Comparison of ENCODE assay signal across 8 cellular contexts in the genomic region with DNA sequence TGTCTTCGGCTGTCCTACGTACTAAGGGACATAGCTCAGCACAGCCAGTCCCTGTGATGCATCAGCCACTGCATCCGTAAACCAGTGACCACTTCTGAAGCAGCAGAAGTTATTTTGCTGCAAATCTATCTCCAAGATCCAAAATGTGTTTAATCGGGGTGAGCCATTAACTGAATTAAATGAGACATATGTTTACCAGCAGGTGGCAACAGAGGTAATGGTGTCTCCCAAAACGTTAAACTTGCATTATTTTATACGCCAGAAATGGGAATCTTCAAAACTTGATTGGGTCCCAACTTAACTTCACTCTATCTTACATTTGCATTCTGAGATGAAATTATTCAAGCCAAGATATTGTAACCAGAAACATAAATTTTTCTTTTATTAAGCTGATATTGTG.
DNase-seq lines count a peak whose midpoint lies in the region; TF ChIP-seq lines count a peak whose summit lies in the region.

No MANE protein-coding gene starts in this region.

- DNase-seq in BJ (ENCODE audit: low read depth), result no peak
- no peak for DNase-seq in ascending aorta (ENCODE audit: low spot score in 2 of 2)
- DNase-seq in lower leg skin (ENCODE audit: low spot score in 2 of 2), result no peak
- DNase-seq in stimulated activated CD4-positive, alpha-beta T cell treated with anti-CD3 and anti-CD28 coated beads, Interleukin-1b, Interleukin-23, amount 100 ng/mL, for 48 hours, result no peak
- DNase-seq in activated T-cell treated with anti-CD3 and anti-CD28 coated beads, Interleukin-2, amount 50 U/mL, for 1 hour, result no peak
- no peak for DNase-seq in hippocampal formation (lab: John Stamatoyannopoulos, UW)
- no peak for DNase-seq in activated gamma-delta T cell treated with Interleukin-2 at 50 U/mL for 16 hours

- TF ChIP-seq CTCF in BJ (IDR thresholded peaks at IDR 0.05; ENCODE audit: insufficient read depth, low read depth, low read length), result peak; percentile 44
- TF ChIP-seq CTCF in HEK293 (tag by site-specific recombination; IDR thresholded peaks at IDR 0.05), result no peak
- peak; percentile 39 to 65 (median 50) for TF ChIP-seq CTCF in ascending aorta (IDR thresholded peaks at IDR 0.05)
- TF ChIP-seq CTCF in lower leg skin (IDR thresholded peaks at IDR 0.05), result peak in 2 of 3 donors; percentile 15 to 53

- no peak overlapping the region for H3K27ac ChIP-seq in HEK293 (ENCODE audit: extremely low read depth, low read depth, low read length)
- H3K27ac ChIP-seq in ascending aorta, result no peak overlapping the region

- POLR2A ChIA-PET in BJ (lab: Charles Lee) (no interaction called here), HEK293 (lab: Yijun Ruan, JAX) (no interaction called here)

- intact Hi-C loops in ascending aorta (cut with DNase I), result loop anchor here (1.0 to 10.0 kb wide), 3 partner anchors 85 to 489 kb away; no protein-coding TSS in a partner anchor
- intact Hi-C loops in lower leg skin (cut with DNase I; ENCODE audit: low total_unique reads), result loop anchor here (10.0 kb wide), 1 partner anchor 79 kb away; a partner anchor contains a TSS

- H3K4me3 ChIP-seq in BJ (ENCODE audit: low read depth, low read length), result no peak overlapping the region
- H3K4me3 ChIP-seq in HEK293 (ENCODE audit: low read depth, low read length), result no peak overlapping the region
- H3K4me3 ChIP-seq in ascending aorta, result no peak overlapping the region
- H3K4me3 ChIP-seq in lower leg skin (ENCODE audit: low read depth, poor library complexity, severe bottlenecking), result no peak overlapping the region

- H3K4me1 ChIP-seq in HEK293 (ENCODE audit: control insufficient read depth, insufficient read depth, low read length) (peaks cover 4% of the 10 kb centered on the region; the same call in 1 of the 2 replicates), ascending aorta (no peaks in the 10 kb centered on the region)

- H3K27me3 ChIP-seq in BJ (ENCODE audit: control insufficient read depth, insufficient read depth, low read length) (no peaks in the 10 kb centered on the region), ascending aorta (no peaks in the 10 kb centered on the region)

- 29 to 31% methylated on average over 6 of the region's 6 CpGs for WGBS in lower leg skin, 2 donors

- no peak for TF ChIP-seq POLR2A in lower leg skin (IDR thresholded peaks at IDR 0.05)

- H3K9me3 ChIP-seq in HEK293 (ENCODE audit: control insufficient read depth, insufficient read depth, low read depth, low read length) (no peaks in the 10 kb centered on the region), ascending aorta (peaks cover 0 to 4% of the 10 kb centered on the region in 2 donors)

- CTCF ChIA-PET in BJ (lab: Yijun Ruan, JAX) (interaction anchor here (0.6 to 3.6 kb wide), 20 partner anchors 10 to 165 kb away, joined by 3 to 59 read pairs (median 4); a partner anchor contains a TSS), HEK293 (lab: Yijun Ruan, JAX) (interaction anchor here (0.7 to 1.6 kb wide), 5 partner anchors 11 to 153 kb away, joined by 3 to 15 read pairs (median 4); no protein-coding TSS in a partner anchor)

- H3K36me3 ChIP-seq in BJ (ENCODE audit: control insufficient read depth, insufficient read depth, low read length) (no peaks in the 10 kb centered on the region), HEK293 (ENCODE audit: control insufficient read depth in 2 of 2, insufficient read depth in 1 of 2, low read length in 2 of 2) (no peaks in the 10 kb centered on the region), ascending aorta (no peaks in the 10 kb centered on the region)

TF ChIP-seq in HEK293, 187 proteins besides CTCF, POLR2A, EP300 and RAD21:
- TF ChIP-seq ZNF266 (tag by site-specific recombination; IDR thresholded peaks at IDR 0.05; ENCODE audit: low read depth) (no peak), SALL2 (tag by site-specific recombination; IDR thresholded peaks at IDR 0.05; ENCODE audit: borderline replicate concordance) (no peak), BCL11B (tag by site-specific recombination; IDR thresholded peaks at IDR 0.05; ENCODE audit: low read depth) (no peak), OVOL3 (tag by site-specific recombination; IDR thresholded peaks at IDR 0.05) (no peak), ZNF211 (tag by site-specific recombination; IDR thresholded peaks at IDR 0.05; ENCODE audit: low read depth) (no peak), ZNF654 (tag by site-specific recombination; IDR thresholded peaks at IDR 0.05; ENCODE audit: low read depth) (peak; percentile 33; the same call in 1 of the 2 replicates), ZNF2 (tag by site-specific recombination; IDR thresholded peaks at IDR 0.05) (no peak)
- TF ChIP-seq, protein P1, sequence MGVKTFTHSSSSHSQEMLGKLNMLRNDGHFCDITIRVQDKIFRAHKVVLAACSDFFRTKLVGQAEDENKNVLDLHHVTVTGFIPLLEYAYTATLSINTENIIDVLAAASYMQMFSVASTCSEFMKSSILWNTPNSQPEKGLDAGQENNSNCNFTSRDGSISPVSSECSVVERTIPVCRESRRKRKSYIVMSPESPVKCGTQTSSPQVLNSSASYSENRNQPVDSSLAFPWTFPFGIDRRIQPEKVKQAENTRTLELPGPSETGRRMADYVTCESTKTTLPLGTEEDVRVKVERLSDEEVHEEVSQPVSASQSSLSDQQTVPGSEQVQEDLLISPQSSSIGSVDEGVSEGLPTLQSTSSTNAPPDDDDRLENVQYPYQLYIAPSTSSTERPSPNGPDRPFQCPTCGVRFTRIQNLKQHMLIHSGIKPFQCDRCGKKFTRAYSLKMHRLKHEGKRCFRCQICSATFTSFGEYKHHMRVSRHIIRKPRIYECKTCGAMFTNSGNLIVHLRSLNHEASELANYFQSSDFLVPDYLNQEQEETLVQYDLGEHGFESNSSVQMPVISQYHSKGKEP (tag by site-specific recombination; IDR thresholded peaks at IDR 0.05), result 0 out of 2 replicates have a peak, but pooled peaks have one; percentile 13
- TF ChIP-seq, protein P2, sequence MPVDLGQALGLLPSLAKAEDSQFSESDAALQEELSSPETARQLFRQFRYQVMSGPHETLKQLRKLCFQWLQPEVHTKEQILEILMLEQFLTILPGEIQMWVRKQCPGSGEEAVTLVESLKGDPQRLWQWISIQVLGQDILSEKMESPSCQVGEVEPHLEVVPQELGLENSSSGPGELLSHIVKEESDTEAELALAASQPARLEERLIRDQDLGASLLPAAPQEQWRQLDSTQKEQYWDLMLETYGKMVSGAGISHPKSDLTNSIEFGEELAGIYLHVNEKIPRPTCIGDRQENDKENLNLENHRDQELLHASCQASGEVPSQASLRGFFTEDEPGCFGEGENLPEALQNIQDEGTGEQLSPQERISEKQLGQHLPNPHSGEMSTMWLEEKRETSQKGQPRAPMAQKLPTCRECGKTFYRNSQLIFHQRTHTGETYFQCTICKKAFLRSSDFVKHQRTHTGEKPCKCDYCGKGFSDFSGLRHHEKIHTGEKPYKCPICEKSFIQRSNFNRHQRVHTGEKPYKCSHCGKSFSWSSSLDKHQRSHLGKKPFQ (tag by site-specific recombination; IDR thresholded peaks at IDR 0.05), result no peak
- TF ChIP-seq, protein P3, sequence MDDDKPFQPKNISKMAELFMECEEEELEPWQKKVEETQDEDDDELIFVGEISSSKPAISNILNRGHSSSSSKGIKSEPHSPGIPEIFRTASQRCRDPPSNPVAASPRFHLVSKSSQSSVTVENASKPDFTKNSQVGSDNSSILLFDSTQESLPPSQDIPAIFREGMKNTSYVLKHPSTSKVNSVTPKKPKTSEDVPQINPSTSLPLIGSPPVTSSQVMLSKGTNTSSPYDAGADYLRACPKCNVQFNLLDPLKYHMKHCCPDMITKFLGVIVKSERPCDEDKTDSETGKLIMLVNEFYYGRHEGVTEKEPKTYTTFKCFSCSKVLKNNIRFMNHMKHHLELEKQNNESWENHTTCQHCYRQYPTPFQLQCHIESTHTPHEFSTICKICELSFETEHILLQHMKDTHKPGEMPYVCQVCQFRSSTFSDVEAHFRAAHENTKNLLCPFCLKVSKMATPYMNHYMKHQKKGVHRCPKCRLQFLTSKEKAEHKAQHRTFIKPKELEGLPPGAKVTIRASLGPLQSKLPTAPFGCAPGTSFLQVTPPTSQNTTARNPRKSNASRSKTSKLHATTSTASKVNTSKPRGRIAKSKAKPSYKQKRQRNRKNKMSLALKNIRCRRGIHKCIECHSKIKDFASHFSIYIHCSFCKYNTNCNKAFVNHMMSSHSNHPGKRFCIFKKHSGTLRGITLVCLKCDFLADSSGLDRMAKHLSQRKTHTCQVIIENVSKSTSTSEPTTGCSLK (tag by site-specific recombination; IDR thresholded peaks at IDR 0.05), result no peak
